Comparison of ENCODE assay signal across 14 cellular contexts in genomic region chr12:12528361-12529092, GRCh38. TPM values are rescaled to one million over a fixed set of nuclear protein-coding genes. Genes with fewer than 3 reads are reported as not detected.
DNase-seq lines count a peak whose midpoint lies in the region; ATAC-seq and TF ChIP-seq lines count a peak whose summit lies in the region.
"Had no signal": no experiment of that assay in that cellular context is flagged by ENCODE, and none has a peak within 500 bp of the region (broad histone marks: within the 10 kb centered on the region; RNA-seq: fewer than 3 reads in every experiment).

No MANE protein-coding gene starts in this region.

- no peak for DNase-seq in cardiac muscle cell (ENCODE audit: low read depth in 1 of 2, low spot score in 1 of 2)
- no peak for DNase-seq in Right ventricle myocardium superior
- no peak for DNase-seq in activated CD8-positive, alpha-beta T cell treated with anti-CD3 and anti-CD28 coated beads, Interleukin-2, amount 10 ng/mL, durations not matched to agents 7 days and 5 days
- DNase-seq in left kidney (ENCODE audit: low read depth, low spot score) = peak; percentile 32
- DNase-seq in stimulated activated naive CD8-positive, alpha-beta T cell treated with anti-CD3 and anti-CD28 coated beads, Interleukin-15, amount 100 ng/mL, for 72 hours = no peak
- no peak for DNase-seq in RPMI8226
- DNase-seq in aorta = no peak
- DNase-seq in NCI-H345 (lab: John Stamatoyannopoulos, UW) = no peak
- DNase-seq: brain microvascular endothelial cell; hypothalamus; NCI-H2107; stimulated activated CD4-positive, alpha-beta T cell treated with anti-CD3 and anti-CD28 coated beads, Interleukin-4, amount 100 ng/mL, for 24 hours had no signal

- CTCF ChIA-PET in activated CD8-positive, alpha-beta T cell treated with anti-CD3 and anti-CD28 coated beads, Interleukin-2, amount 10 ng/mL, durations not matched to agents 7 days and 5 days (lab: Charles Lee) = interaction anchor here (1.9 kb wide), 1 partner anchor 35 kb away, joined by 4 read pairs; no protein-coding TSS in a partner anchor

- H3K9me3 ChIP-seq in cardiac muscle cell (ENCODE audit: low read depth) (no peaks in the 10 kb centered on the region), aorta (ENCODE audit: control insufficient read depth, low read length) (no peaks in the 10 kb centered on the region)

- no peaks in the 10 kb centered on the region for H3K36me3 ChIP-seq in cardiac muscle cell
- no peaks in the 10 kb centered on the region for H3K36me3 ChIP-seq in aorta (ENCODE audit: control insufficient read depth in 1 of 2, insufficient read depth in 2 of 2, low read length in 1 of 2)
- H3K36me3 ChIP-seq: brain microvascular endothelial cell had no signal

- H3K4me3 ChIP-seq in cardiac muscle cell (no peak overlapping the region), aorta (ENCODE audit: low read length in 2 of 2) (no peak overlapping the region)
- H3K4me3 ChIP-seq: lung had no signal

- no peak for TF ChIP-seq CTCF in cardiac muscle cell (IDR thresholded peaks at IDR 0.05; ENCODE audit: low read depth, low read length)

- H3K4me3 Mint-ChIP-seq in activated CD8-positive, alpha-beta T cell treated with anti-CD3 and anti-CD28 coated beads, Interleukin-2, amount 10 ng/mL, durations not matched to agents 7 days and 5 days = no peak overlapping the region
- peak overlapping the region; percentile 39 to 59 for H3K4me3 Mint-ChIP-seq in stimulated activated naive CD8-positive, alpha-beta T cell treated with anti-CD3 and anti-CD28 coated beads, Interleukin-15, amount 100 ng/mL, for 72 hours
- H3K4me3 Mint-ChIP-seq: B cell had no signal

- POLR2A ChIA-PET in activated CD8-positive, alpha-beta T cell treated with anti-CD3 and anti-CD28 coated beads, Interleukin-2, amount 10 ng/mL, durations not matched to agents 7 days and 5 days (lab: Charles Lee) = no interaction called here

- H3K27ac Mint-ChIP-seq in activated CD8-positive, alpha-beta T cell treated with anti-CD3 and anti-CD28 coated beads, Interleukin-2, amount 10 ng/mL, durations not matched to agents 7 days and 5 days = peak overlapping the region; percentile 71
- peak overlapping the region; percentile 87 to 97 for H3K27ac Mint-ChIP-seq in stimulated activated naive CD8-positive, alpha-beta T cell treated with anti-CD3 and anti-CD28 coated beads, Interleukin-15, amount 100 ng/mL, for 72 hours
- H3K27ac Mint-ChIP-seq: B cell had no signal

- H3K4me1 Mint-ChIP-seq in activated CD8-positive, alpha-beta T cell treated with anti-CD3 and anti-CD28 coated beads, Interleukin-2, amount 10 ng/mL, durations not matched to agents 7 days and 5 days (ENCODE audit: low read depth) = peaks cover 29% of the 10 kb centered on the region
- H3K4me1 Mint-ChIP-seq in stimulated activated naive CD8-positive, alpha-beta T cell treated with anti-CD3 and anti-CD28 coated beads, Interleukin-15, amount 100 ng/mL, for 72 hours = peaks cover 50% of the 10 kb centered on the region

- no peaks in the 10 kb centered on the region for H3K9me3 Mint-ChIP-seq in activated CD8-positive, alpha-beta T cell treated with anti-CD3 and anti-CD28 coated beads, Interleukin-2, amount 10 ng/mL, durations not matched to agents 7 days and 5 days (ENCODE audit: insufficient read depth)
- H3K9me3 Mint-ChIP-seq in stimulated activated naive CD8-positive, alpha-beta T cell treated with anti-CD3 and anti-CD28 coated beads, Interleukin-15, amount 100 ng/mL, for 72 hours = peaks cover 0 to 3% of the 10 kb centered on the region in 2 donors

- intact Hi-C loops in Right ventricle myocardium superior (cut with DNase I) = no loop called here
- intact Hi-C loops in aorta (cut with DNase I) = no loop called here

- H3K27ac ChIP-seq in cardiac muscle cell (peak overlapping the region; percentile 84), aorta (ENCODE audit: low read depth in 1 of 2, low read length in 2 of 2) (no peak overlapping the region)
- H3K27ac ChIP-seq: brain microvascular endothelial cell had no signal

- peaks cover 40% of the 10 kb centered on the region for H3K4me1 ChIP-seq in cardiac muscle cell (ENCODE audit: low read depth)
- peaks cover 2 to 7% of the 10 kb centered on the region in 2 donors for H3K4me1 ChIP-seq in aorta (ENCODE audit: control insufficient read depth in 1 of 2, insufficient read depth in 2 of 2, low read length in 2 of 2)

- H3K27me3 Mint-ChIP-seq in activated CD8-positive, alpha-beta T cell treated with anti-CD3 and anti-CD28 coated beads, Interleukin-2, amount 10 ng/mL, durations not matched to agents 7 days and 5 days (ENCODE audit: low read depth) = no peaks in the 10 kb centered on the region
- no peaks in the 10 kb centered on the region for H3K27me3 Mint-ChIP-seq in stimulated activated naive CD8-positive, alpha-beta T cell treated with anti-CD3 and anti-CD28 coated beads, Interleukin-15, amount 100 ng/mL, for 72 hours

- H3K36me3 Mint-ChIP-seq in activated CD8-positive, alpha-beta T cell treated with anti-CD3 and anti-CD28 coated beads, Interleukin-2, amount 10 ng/mL, durations not matched to agents 7 days and 5 days (ENCODE audit: low read depth) = no peaks in the 10 kb centered on the region

- ATAC-seq in Right ventricle myocardium superior (ENCODE audit: poor library complexity) (no peak), aorta (ENCODE audit: low FRiP score) (no peak)
- ATAC-seq in activated CD8-positive, alpha-beta T cell treated with anti-CD3 and anti-CD28 coated beads, Interleukin-2, amount 10 ng/mL, durations not matched to agents 7 days and 5 days = no peak
- ATAC-seq in stimulated activated naive CD8-positive, alpha-beta T cell treated with anti-CD3 and anti-CD28 coated beads, Interleukin-15, amount 100 ng/mL, for 72 hours = no peak

- H3K27me3 ChIP-seq in cardiac muscle cell (no peaks in the 10 kb centered on the region), aorta (ENCODE audit: control insufficient read depth in 1 of 2, insufficient read depth in 2 of 2, low read length in 1 of 2) (no peaks in the 10 kb centered on the region)
- H3K27me3 ChIP-seq: brain microvascular endothelial cell had no signal

- WGBS in aorta, 2 donors = 63 to 67% methylated on average over 6 of the region's 6 CpGs

RNA-seq across cellular contexts. Expression of gene DUSP16, which starts 34.1 kb away (rescaled TPM):
- total RNA-seq in cardiac muscle cell (17.3 and 28.1 TPM in 2 replicates), Right ventricle myocardium superior (12.5 TPM), aorta (10 to 100 TPM; 22.0 to 27.4 TPM)
- polyA plus RNA-seq in cardiac muscle cell (5.2 and 5.9 TPM in 2 replicates), aorta (10 to 100 TPM in 1 of 2 donors, 1 to 10 TPM in 1; 3.1 to 13.1 TPM)
- total RNA-seq in activated CD8-positive, alpha-beta T cell treated with anti-CD3 and anti-CD28 coated beads, Interleukin-2, amount 10 ng/mL, durations not matched to agents 7 days and 5 days = 10 to 100 TPM; 17.4 to 19.0 TPM
